ENCODE assay signal across 21 cellular contexts in genomic region chr10:101616415-101617101, GRCh38. TPM values are rescaled to one million over a fixed set of nuclear protein-coding genes. Genes with fewer than 3 reads are reported as not detected.
DNase-seq lines count a peak whose midpoint lies in the region; ATAC-seq, FAIRE-seq and TF ChIP-seq lines count a peak whose summit lies in the region.
"Had no signal": no experiment of that assay in that cellular context is flagged by ENCODE, and none has a peak within 500 bp of the region (broad histone marks: within the 10 kb centered on the region; RNA-seq: fewer than 3 reads in every experiment).

No MANE protein-coding gene starts in this region.

- CTCF ChIA-PET in naive thymus-derived CD4-positive, alpha-beta T cell (lab: Charles Lee) = no interaction called here

- no peaks in the 10 kb centered on the region for H3K9me3 Mint-ChIP-seq in naive thymus-derived CD4-positive, alpha-beta T cell
- H3K9me3 Mint-ChIP-seq: activated naive CD4-positive, alpha-beta T cell treated with anti-CD3 and anti-CD28 coated beads, Interleukin-2, amount 50 U/mL, for 24 hours; activated T-cell treated with anti-CD3 and anti-CD28 coated beads, Interleukin-2, amount 50 U/mL, for 72 hours had no signal

- H3K4me3 Mint-ChIP-seq in naive thymus-derived CD4-positive, alpha-beta T cell = no peak overlapping the region
- H3K4me3 Mint-ChIP-seq: activated naive CD4-positive, alpha-beta T cell treated with anti-CD3 and anti-CD28 coated beads, Interleukin-2, amount 50 U/mL, for 24 hours; activated T-cell treated with anti-CD3 and anti-CD28 coated beads, Interleukin-2, amount 50 U/mL, for 72 hours had no signal

- H3K27ac ChIP-seq in C4-2B = peak overlapping the region; percentile 67
- H3K27ac ChIP-seq in coronary artery = no peak overlapping the region
- H3K27ac ChIP-seq in naive thymus-derived CD4-positive, alpha-beta T cell (ENCODE audit: low read depth, low read length) = no peak overlapping the region
- H3K27ac ChIP-seq: esophagus muscularis mucosa, GM23248, lower lobe of right lung, tibial artery had no signal

- peaks cover 4 to 79% (median 6%) of the 10 kb centered on the region in 3 experiments for H3K36me3 ChIP-seq in naive thymus-derived CD4-positive, alpha-beta T cell (ENCODE audit: control insufficient read depth in 2 of 3, insufficient read depth in 3 of 3, low read length in 3 of 3)

- no peak for ATAC-seq in naive thymus-derived CD4-positive, alpha-beta T cell
- ATAC-seq in HG02970 (IDR thresholded peaks at IDR 0.05; ENCODE audit: low FRiP score, unreplicated experiment) = no peak
- ATAC-seq: activated T-cell treated with anti-CD3 and anti-CD28 coated beads, Interleukin-2, amount 50 U/mL, for 72 hours; lower lobe of right lung; stimulated activated naive CD8-positive, alpha-beta T cell treated with anti-CD3 and anti-CD28 coated beads, Interleukin-15, Interleukin-2, amounts not matched to agents 100 U/mL and 50 U/mL, for 24 hours had no signal

- FAIRE-seq in GM12891 (lab: Jason Lieb, UNC) = peak; percentile 47
- FAIRE-seq: frontal cortex, islet of Langerhans, small intestine, TTC549 had no signal

- no peaks in the 10 kb centered on the region for H3K27me3 ChIP-seq in naive thymus-derived CD4-positive, alpha-beta T cell (ENCODE audit: control insufficient read depth in 2 of 2, insufficient read depth in 2 of 2, low read length in 2 of 2)
- H3K27me3 ChIP-seq: esophagus muscularis mucosa, tibial artery had no signal

- peak overlapping the region in 6 of 9 donors; percentile 16 to 70 (median 28) for H3K27ac Mint-ChIP-seq in naive thymus-derived CD4-positive, alpha-beta T cell
- H3K27ac Mint-ChIP-seq: activated T-cell treated with anti-CD3 and anti-CD28 coated beads, Interleukin-2, amount 50 U/mL, for 72 hours had no signal

- in situ Hi-C loops in G401 (cut with HindIII; ENCODE audit: low sequenced_read_pairs) = no loop called here

- intact Hi-C loops in naive thymus-derived CD4-positive, alpha-beta T cell (cut with micrococcal nuclease) = no loop called here

- H3K4me1 ChIP-seq in naive thymus-derived CD4-positive, alpha-beta T cell (ENCODE audit: control insufficient read depth in 2 of 2, insufficient read depth in 2 of 2, low read length in 2 of 2) = no peaks in the 10 kb centered on the region
- H3K4me1 ChIP-seq: lower lobe of right lung had no signal

- H3K4me3 ChIP-seq in coronary artery = no peak overlapping the region
- no peak overlapping the region for H3K4me3 ChIP-seq in naive thymus-derived CD4-positive, alpha-beta T cell (ENCODE audit: low read length)
- H3K4me3 ChIP-seq: esophagus muscularis mucosa, GM23248, lower lobe of right lung, tibial artery had no signal

- peaks cover 4 to 20% (median 11%) of the 10 kb centered on the region in 5 donors for H3K36me3 Mint-ChIP-seq in naive thymus-derived CD4-positive, alpha-beta T cell

- peaks cover 0 to 9% (median 0%) of the 10 kb centered on the region in 7 donors for H3K4me1 Mint-ChIP-seq in naive thymus-derived CD4-positive, alpha-beta T cell

- POLR2A ChIA-PET in naive thymus-derived CD4-positive, alpha-beta T cell (lab: Charles Lee) = no interaction called here

- H3K27me3 Mint-ChIP-seq in naive thymus-derived CD4-positive, alpha-beta T cell = no peaks in the 10 kb centered on the region
- H3K27me3 Mint-ChIP-seq: activated naive CD4-positive, alpha-beta T cell treated with anti-CD3 and anti-CD28 coated beads, Interleukin-2, amount 50 U/mL, for 24 hours had no signal

- TF ChIP-seq CTCF in C4-2B (conservative IDR thresholded peaks at IDR 0.05) = no peak
- no peak for TF ChIP-seq CTCF in coronary artery (IDR thresholded peaks at IDR 0.05)

- DNase-seq in GM12891 (ENCODE audit: insufficient read length, low spot score) (no peak), coronary artery (ENCODE audit: low spot score) (peak; percentile 69), G401 (ENCODE audit: low spot score) (no peak), NCI-H2107 treated with DMSO at 0.1 percent for 48 hours (lab: John Stamatoyannopoulos, UW; ENCODE audit: unreplicated experiment) (no peak)
- no peak for DNase-seq in naive thymus-derived CD4-positive, alpha-beta T cell
- DNase-seq: activated T-cell treated with anti-CD3 and anti-CD28 coated beads, Interleukin-2, amount 50 U/mL, for 72 hours; effector CD8-positive, alpha-beta T cell; GM23248; lower lobe of right lung; NCI-H1092 treated with DMSO at 0.1 percent for 48 hours; occipital lobe; small intestine; stimulated activated naive CD8-positive, alpha-beta T cell treated with anti-CD3 and anti-CD28 coated beads, Interleukin-15, Interleukin-2, amounts not matched to agents 100 U/mL and 50 U/mL, for 24 hours; tibial artery had no signal

- H3K9me3 ChIP-seq in naive thymus-derived CD4-positive, alpha-beta T cell (ENCODE audit: control insufficient read depth in 2 of 3, low read length in 3 of 3) = no peaks in the 10 kb centered on the region
- H3K9me3 ChIP-seq: esophagus muscularis mucosa, lower lobe of right lung, tibial artery had no signal

- no peak for TF ChIP-seq POLR2A in GM12891 (IDR thresholded peaks at IDR 0.05; ENCODE audit: low read depth, low read length)

TF ChIP-seq in GM12891, 5 proteins besides CTCF, POLR2A, EP300 and RAD21:
- TF ChIP-seq POU2F2 (IDR thresholded peaks at IDR 0.05; ENCODE audit: low read depth, low read length) (no peak), SPI1 (IDR thresholded peaks at IDR 0.05; ENCODE audit: low read depth, low read length) (no peak), POLR2AphosphoS5 (IDR thresholded peaks at IDR 0.05; ENCODE audit: low read depth, low read length) (no peak), PAX5 (IDR thresholded peaks at IDR 0.05; ENCODE audit: insufficient read depth, low read length, severe bottlenecking) (no peak), TAF1 (IDR thresholded peaks at IDR 0.05; ENCODE audit: low read depth, low read length) (no peak)

RNA-seq across cellular contexts. Expression of gene DPCD, which starts 28.4 kb away (rescaled TPM):
- polyA plus RNA-seq in GM12891 (2012; ENCODE audit: low read depth, missing spikeins) = 34.5 TPM
- total RNA-seq in naive thymus-derived CD4-positive, alpha-beta T cell = 1 to 10 TPM in 3 of 5 experiments, under 1 TPM in 2; 0.64 to 3.6 (median 1.3) TPM
- polyA plus RNA-seq in naive thymus-derived CD4-positive, alpha-beta T cell = 1 to 10 TPM; 2.4 to 2.6 TPM
- total RNA-seq in G401 (2014; rRNA removed; shearing (Covaris generic)) = 361 and 419 TPM in 2 replicates

RNA-seq across cellular contexts. Expression of gene POLL, which starts 28.5 kb away (rescaled TPM):
- 16.4 TPM for polyA plus RNA-seq in GM12891 (2012; ENCODE audit: low read depth, missing spikeins)
- 10 to 100 TPM; 34.9 to 65.8 (median 38.8) TPM for total RNA-seq in naive thymus-derived CD4-positive, alpha-beta T cell
- polyA plus RNA-seq in naive thymus-derived CD4-positive, alpha-beta T cell = 10 to 100 TPM; 16.4 to 18.9 TPM
- 87.8 and 94.8 TPM in 2 replicates for total RNA-seq in G401 (2014; rRNA removed; shearing (Covaris generic))

Comparison
In these comparisons a context has a peak if more than half of its experiments do, and no peak if none do; other contexts are left out.
1. RNA of gene DPCD, which starts 28.4 kb away (total RNA-seq): 361 to 419 TPM in G401; 0.64 to 3.6 TPM in naive thymus-derived CD4-positive, alpha-beta T cell; every median in the first group is over 10 times any median in the second.